ENCODE assay signal across 19 cellular contexts in the genomic region with DNA sequence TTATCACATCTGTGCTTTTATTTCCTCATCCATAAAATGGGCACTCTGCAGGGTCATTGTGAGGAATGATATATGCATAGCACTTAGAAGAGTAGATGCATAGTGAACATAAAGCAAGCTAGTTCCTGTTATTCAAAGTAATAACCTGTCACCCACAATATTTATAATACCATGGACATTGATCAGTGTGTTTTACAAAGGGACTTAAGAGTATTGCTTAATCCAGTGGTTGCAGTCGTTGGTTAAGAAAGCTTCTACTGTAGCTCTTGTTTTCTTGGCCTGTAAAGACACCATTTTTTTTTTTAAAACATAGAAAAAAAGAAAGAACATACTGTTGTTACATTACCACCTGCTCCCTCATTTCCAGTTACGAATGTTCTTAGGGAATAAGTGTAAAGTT.
"Had no signal": no experiment of that assay in that cellular context is flagged by ENCODE, and none has a peak within 500 bp of the region (broad histone marks: within the 10 kb centered on the region; RNA-seq: fewer than 3 reads in every experiment).

No MANE protein-coding gene starts in this region.

- H3K4me3 ChIP-seq: gastrocnemius medialis, left lung, tibial nerve had no signal

- H3K9ac ChIP-seq: parathyroid adenoma had no signal

- FAIRE-seq: bronchial epithelial cell, kidney, urothelium cell line had no signal

- H3K27ac ChIP-seq: gastrocnemius medialis, left lung, parathyroid adenoma, tibial nerve had no signal

- H3K4me1 ChIP-seq: parathyroid adenoma had no signal

- H3K27me3 ChIP-seq: gastrocnemius medialis, left lung, tibial nerve had no signal

- DNase-seq: activated B cell treated with CpG ODN at 0.5 μM for 24 hours; activated CD4-positive, alpha-beta T cell treated with anti-CD3 and anti-CD28 coated beads for 4 hours; activated CD8-positive, alpha-beta T cell treated with anti-CD3 and anti-CD28 coated beads for 36 hours; activated naive CD4-positive, alpha-beta T cell treated with anti-CD3 and anti-CD28 coated beads, Interleukin-2, amount 50 U/mL, for 16 hours; activated T-cell treated with anti-CD3 and anti-CD28 coated beads, Interleukin-2, amount 50 U/mL, for 1 hour; cerebellar nuclear complex; effector CD4-positive, alpha-beta T cell; gastrocnemius medialis; head of caudate nucleus; kidney; left lung; stimulated activated CD4-positive, alpha-beta T cell treated with anti-CD3 and anti-CD28 coated beads, Interleukin-12 subunit alpha, Interleukin-12 subunit beta, amount 100 ng/mL, for 4 hours; stimulated activated CD4-positive, alpha-beta T cell treated with anti-CD3 and anti-CD28 coated beads, Interleukin-1b, Interleukin-23, amount 100 ng/mL, for 48 hours; stimulated activated naive CD8-positive, alpha-beta T cell treated with anti-CD3 and anti-CD28 coated beads, Interleukin-15, Interleukin-2, amounts not matched to agents 100 U/mL and 50 U/mL, for 24 hours; substantia nigra had no signal

- H2AFZ ChIP-seq: parathyroid adenoma had no signal

- ATAC-seq: activated CD8-positive, alpha-beta T cell treated with anti-CD3 and anti-CD28 coated beads for 36 hours; gastrocnemius medialis; left lung; stimulated activated naive CD8-positive, alpha-beta T cell treated with anti-CD3 and anti-CD28 coated beads, Interleukin-15, Interleukin-2, amounts not matched to agents 100 U/mL and 50 U/mL, for 24 hours had no signal

- H3K9me3 ChIP-seq: gastrocnemius medialis, left lung, tibial nerve had no signal
